Comparison of ENCODE assay signal across 1 cellular context in the genomic region with DNA sequence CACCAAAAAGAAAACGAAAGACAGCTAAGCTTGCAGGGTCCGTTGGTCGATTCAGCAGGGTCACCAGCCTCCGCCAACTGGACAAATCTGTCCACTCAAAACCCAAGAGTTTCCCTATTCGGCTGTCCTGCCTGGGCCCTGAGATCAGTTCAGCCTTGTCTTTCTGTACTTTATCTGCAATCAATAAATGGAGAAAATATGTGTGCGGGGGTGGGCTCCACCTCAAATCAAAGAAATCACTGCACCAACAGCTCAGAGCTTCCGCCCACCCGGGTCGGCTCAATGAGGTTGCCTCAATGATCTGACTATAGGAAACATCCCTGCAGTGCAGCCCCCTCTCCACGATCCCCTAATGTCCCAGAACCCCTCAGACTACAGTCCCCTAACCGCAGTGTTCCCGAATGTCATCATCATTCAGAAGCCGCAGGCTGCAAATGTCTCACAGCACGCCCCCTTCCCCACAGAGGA.
TF ChIP-seq lines count a peak whose summit lies in the region.

No MANE protein-coding gene starts in this region.

TF ChIP-seq in WTC11, 78 proteins besides CTCF, POLR2A, EP300 and RAD21 (continued from another document):
- TF ChIP-seq PRDM15 (CRISPR knock-in tag; IDR thresholded peaks at IDR 0.05) (no peak), SP1 (CRISPR knock-in tag; conservative IDR thresholded peaks at IDR 0.05) (no peak), NR2C2 (CRISPR knock-in tag; IDR thresholded peaks at IDR 0.05) (no peak), MXD4 (CRISPR knock-in tag; IDR thresholded peaks at IDR 0.05; ENCODE audit: borderline replicate concordance) (no peak), EMX1 (CRISPR knock-in tag; IDR thresholded peaks at IDR 0.05) (no peak), TEAD4 (CRISPR knock-in tag; IDR thresholded peaks at IDR 0.05) (no peak), NFYB (CRISPR knock-in tag; conservative IDR thresholded peaks at IDR 0.05; ENCODE audit: low read depth) (no peak), HMGA2 (CRISPR knock-in tag; IDR thresholded peaks at IDR 0.05) (no peak), FOXP1 (CRISPR knock-in tag; IDR thresholded peaks at IDR 0.05; ENCODE audit: borderline replicate concordance) (no peak), JAZF1 (CRISPR knock-in tag; IDR thresholded peaks at IDR 0.05) (no peak), MYBL2 (CRISPR knock-in tag; IDR thresholded peaks at IDR 0.05) (no peak)
- TF ChIP-seq, protein P1, sequence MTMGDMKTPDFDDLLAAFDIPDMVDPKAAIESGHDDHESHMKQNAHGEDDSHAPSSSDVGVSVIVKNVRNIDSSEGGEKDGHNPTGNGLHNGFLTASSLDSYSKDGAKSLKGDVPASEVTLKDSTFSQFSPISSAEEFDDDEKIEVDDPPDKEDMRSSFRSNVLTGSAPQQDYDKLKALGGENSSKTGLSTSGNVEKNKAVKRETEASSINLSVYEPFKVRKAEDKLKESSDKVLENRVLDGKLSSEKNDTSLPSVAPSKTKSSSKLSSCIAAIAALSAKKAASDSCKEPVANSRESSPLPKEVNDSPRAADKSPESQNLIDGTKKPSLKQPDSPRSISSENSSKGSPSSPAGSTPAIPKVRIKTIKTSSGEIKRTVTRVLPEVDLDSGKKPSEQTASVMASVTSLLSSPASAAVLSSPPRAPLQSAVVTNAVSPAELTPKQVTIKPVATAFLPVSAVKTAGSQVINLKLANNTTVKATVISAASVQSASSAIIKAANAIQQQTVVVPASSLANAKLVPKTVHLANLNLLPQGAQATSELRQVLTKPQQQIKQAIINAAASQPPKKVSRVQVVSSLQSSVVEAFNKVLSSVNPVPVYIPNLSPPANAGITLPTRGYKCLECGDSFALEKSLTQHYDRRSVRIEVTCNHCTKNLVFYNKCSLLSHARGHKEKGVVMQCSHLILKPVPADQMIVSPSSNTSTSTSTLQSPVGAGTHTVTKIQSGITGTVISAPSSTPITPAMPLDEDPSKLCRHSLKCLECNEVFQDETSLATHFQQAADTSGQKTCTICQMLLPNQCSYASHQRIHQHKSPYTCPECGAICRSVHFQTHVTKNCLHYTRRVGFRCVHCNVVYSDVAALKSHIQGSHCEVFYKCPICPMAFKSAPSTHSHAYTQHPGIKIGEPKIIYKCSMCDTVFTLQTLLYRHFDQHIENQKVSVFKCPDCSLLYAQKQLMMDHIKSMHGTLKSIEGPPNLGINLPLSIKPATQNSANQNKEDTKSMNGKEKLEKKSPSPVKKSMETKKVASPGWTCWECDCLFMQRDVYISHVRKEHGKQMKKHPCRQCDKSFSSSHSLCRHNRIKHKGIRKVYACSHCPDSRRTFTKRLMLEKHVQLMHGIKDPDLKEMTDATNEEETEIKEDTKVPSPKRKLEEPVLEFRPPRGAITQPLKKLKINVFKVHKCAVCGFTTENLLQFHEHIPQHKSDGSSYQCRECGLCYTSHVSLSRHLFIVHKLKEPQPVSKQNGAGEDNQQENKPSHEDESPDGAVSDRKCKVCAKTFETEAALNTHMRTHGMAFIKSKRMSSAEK (CRISPR knock-in tag; IDR thresholded peaks at IDR 0.05; ENCODE audit: borderline replicate concordance) = no peak
- TF ChIP-seq, protein P2, sequence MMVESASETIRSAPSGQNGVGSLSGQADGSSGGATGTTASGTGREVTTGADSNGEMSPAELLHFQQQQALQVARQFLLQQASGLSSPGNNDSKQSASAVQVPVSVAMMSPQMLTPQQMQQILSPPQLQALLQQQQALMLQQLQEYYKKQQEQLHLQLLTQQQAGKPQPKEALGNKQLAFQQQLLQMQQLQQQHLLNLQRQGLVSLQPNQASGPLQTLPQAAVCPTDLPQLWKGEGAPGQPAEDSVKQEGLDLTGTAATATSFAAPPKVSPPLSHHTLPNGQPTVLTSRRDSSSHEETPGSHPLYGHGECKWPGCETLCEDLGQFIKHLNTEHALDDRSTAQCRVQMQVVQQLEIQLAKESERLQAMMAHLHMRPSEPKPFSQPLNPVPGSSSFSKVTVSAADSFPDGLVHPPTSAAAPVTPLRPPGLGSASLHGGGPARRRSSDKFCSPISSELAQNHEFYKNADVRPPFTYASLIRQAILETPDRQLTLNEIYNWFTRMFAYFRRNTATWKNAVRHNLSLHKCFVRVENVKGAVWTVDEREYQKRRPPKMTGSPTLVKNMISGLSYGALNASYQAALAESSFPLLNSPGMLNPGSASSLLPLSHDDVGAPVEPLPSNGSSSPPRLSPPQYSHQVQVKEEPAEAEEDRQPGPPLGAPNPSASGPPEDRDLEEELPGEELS (CRISPR knock-in tag; IDR thresholded peaks at IDR 0.05) = no peak
- TF ChIP-seq, protein P3, sequence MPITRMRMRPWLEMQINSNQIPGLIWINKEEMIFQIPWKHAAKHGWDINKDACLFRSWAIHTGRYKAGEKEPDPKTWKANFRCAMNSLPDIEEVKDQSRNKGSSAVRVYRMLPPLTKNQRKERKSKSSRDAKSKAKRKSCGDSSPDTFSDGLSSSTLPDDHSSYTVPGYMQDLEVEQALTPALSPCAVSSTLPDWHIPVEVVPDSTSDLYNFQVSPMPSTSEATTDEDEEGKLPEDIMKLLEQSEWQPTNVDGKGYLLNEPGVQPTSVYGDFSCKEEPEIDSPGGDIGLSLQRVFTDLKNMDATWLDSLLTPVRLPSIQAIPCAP (CRISPR knock-in tag; IDR thresholded peaks at IDR 0.05) = no peak
